ENCODE assay signal across 20 cellular contexts in the genomic region with DNA sequence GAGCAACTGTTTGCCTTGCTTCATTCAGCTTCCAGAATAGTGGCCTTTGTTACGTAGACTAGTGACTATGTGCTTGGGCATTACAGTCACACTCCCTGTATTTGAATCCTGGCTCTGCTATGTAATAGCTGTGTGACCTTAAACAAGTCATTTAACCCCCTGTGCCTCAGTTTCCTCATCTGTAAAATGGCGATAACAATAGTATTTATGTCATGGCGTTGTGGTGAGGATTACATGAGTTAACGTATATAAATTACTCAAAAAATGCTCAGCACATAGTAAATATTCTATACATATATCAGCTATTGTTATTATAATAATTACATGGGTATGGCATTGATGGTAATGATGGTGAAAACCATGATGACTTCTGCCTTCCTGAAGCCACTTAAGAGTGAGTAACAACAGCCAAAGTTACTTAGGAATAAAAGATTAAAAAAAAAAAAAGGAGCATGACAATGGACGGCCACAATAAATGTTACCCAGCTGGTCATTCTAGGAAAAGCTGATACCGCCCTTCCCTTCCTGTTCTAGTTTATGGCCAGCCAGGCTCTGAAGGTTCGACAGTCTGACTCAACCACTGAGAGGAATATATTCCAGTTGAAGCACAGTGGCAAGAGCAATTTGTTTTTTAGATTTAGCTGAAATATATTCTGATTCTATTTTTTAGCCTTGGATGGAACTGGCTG. TPM values are rescaled to one million over a fixed set of nuclear protein-coding genes. Genes with fewer than 3 reads are reported as not detected.
DNase-seq lines count a peak whose midpoint lies in the region; ATAC-seq and TF ChIP-seq lines count a peak whose summit lies in the region.
"Had no signal": no experiment of that assay in that cellular context is flagged by ENCODE, and none has a peak within 500 bp of the region (broad histone marks: within the 10 kb centered on the region; RNA-seq: fewer than 3 reads in every experiment).

No MANE protein-coding gene starts in this region.

- intact Hi-C loops in left lung (cut with DNase I) (no loop called here), tibial artery (cut with DNase I; ENCODE audit: low total_unique reads) (no loop called here)

- H3K9me3 ChIP-seq in left lung (no peaks in the 10 kb centered on the region), tibial artery (no peaks in the 10 kb centered on the region)
- H3K9me3 ChIP-seq: BE2C, ovary, testis had no signal

- H3K4me3 ChIP-seq in left lung (no peak overlapping the region), tibial artery (no peak overlapping the region)
- H3K4me3 ChIP-seq: GM12878, ovary, skin epidermis, testis had no signal

- H3K27me3 ChIP-seq in left lung = no peaks in the 10 kb centered on the region
- no peaks in the 10 kb centered on the region for H3K27me3 ChIP-seq in tibial artery
- H3K27me3 ChIP-seq: BE2C, ovary, testis had no signal

- H3K36me3 ChIP-seq in left lung = no peaks in the 10 kb centered on the region
- H3K36me3 ChIP-seq in tibial artery = no peaks in the 10 kb centered on the region
- H3K36me3 ChIP-seq: BE2C, ovary had no signal

- TF ChIP-seq CTCF in left lung (IDR thresholded peaks at IDR 0.05) = no peak
- TF ChIP-seq CTCF in tibial artery (IDR thresholded peaks at IDR 0.05) = no peak

- H3K27ac ChIP-seq in left lung (peak overlapping the region; percentile 48 to 57), tibial artery (peak overlapping the region; percentile 51 to 52)
- H3K27ac ChIP-seq: ovary had no signal

- peak; percentile 40 for ATAC-seq in left lung
- ATAC-seq: GM12878, SK-N-SH treated with all-trans-retinoic acid at 6 μM for 48 hours had no signal

- DNase-seq in M059J (ENCODE audit: low read depth) = peak; percentile 18
- peak; percentile 93 for DNase-seq in dermis blood vessel endothelial cell
- no peak for DNase-seq in left lung
- DNase-seq in tibial artery = no peak
- no peak for DNase-seq in NCI-H1105 treated with DMSO at 0.1 percent for 48 hours (lab: John Stamatoyannopoulos, UW)
- DNase-seq in NCI-H1694 (lab: John Stamatoyannopoulos, UW) = no peak
- no peak for DNase-seq in activated naive CD4-positive, alpha-beta T cell treated with Interleukin-2 at 50 U/mL for 16 hours
- DNase-seq in amygdala (lab: John Stamatoyannopoulos, UW) = no peak
- DNase-seq: activated CD4-positive, alpha-beta T cell treated with anti-CD3 and anti-CD28 coated beads, Interleukin-2, amount 50 U/mL, for 4 hours; activated T-cell treated with anti-CD3 and anti-CD28 coated beads, Interleukin-2, amount 50 U/mL, for 1 hour; BE2C; GDM1; NCI-H1048; NCI-H2171 treated with DMSO at 0.1 percent for 48 hours; NCI-H774; ovary; testis had no signal

- H3K4me1 ChIP-seq in left lung = peaks cover 0 to 5% of the 10 kb centered on the region in 2 donors
- H3K4me1 ChIP-seq in tibial artery = peaks cover 0 to 44% (median 2%) of the 10 kb centered on the region in 4 donors
- H3K4me1 ChIP-seq: BE2C, testis had no signal

RNA-seq across cellular contexts. Expression of a gene that starts 9.9 kb away (rescaled TPM):
- 32.5 and 42.0 TPM in 2 replicates for total RNA-seq in M059J (2014; rRNA removed; shearing (Covaris generic))
- total RNA-seq in dermis blood vessel endothelial cell (59.9 and 68.6 TPM in 2 replicates), left lung (10 to 100 TPM; 52.9 to 66.8 TPM)

RNA-seq across cellular contexts. Expression of a gene that starts 51.9 kb away (rescaled TPM):
- 25.5 and 43.5 TPM in 2 replicates for total RNA-seq in M059J (2014; rRNA removed; shearing (Covaris generic))
- total RNA-seq in dermis blood vessel endothelial cell (0.28 and 1.5 TPM in 2 replicates), left lung (1 to 10 TPM; 3.3 to 4.5 TPM)

Comparison
In these comparisons a context has a peak if more than half of its experiments do, and no peak if none do; other contexts are left out.
1. DNase-seq: peak in M059J (single experiment) and dermis blood vessel endothelial cell (single experiment); none in left lung (0 of 2), tibial artery (0 of 2), NCI-H1105 treated with DMSO at 0.1 percent for 48 hours (single experiment), NCI-H1694 (single experiment), activated naive CD4-positive, alpha-beta T cell treated with Interleukin-2 at 50 U/mL for 16 hours (single experiment) and amygdala (0 of 56).